ENCODE assay signal across 18 cellular contexts in the genomic region with DNA sequence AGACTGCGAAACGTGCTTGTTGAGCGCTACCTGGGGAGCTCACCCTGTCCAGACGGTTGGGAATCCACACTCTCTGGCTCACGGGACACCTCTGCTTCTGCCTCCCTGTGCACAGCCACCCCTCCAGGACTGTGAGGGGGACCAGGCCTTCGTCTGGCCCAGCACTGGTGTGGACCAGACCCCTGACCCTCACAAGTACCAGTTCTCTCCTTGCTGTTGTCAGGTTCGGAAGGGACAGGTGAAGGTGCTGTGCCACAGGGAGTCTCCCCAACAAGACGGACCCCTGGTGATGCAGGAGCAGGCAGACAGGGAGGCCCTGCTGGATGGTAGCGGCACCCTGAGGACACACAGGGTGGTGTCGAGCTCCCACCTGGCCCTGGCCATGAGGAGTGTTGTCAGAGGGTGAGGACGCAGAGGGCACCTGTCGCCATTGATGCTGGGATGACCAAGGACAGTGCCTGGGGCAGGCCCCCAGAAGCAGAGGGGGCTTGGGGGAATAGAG. TPM values are rescaled to one million over a fixed set of nuclear protein-coding genes. Genes with fewer than 3 reads are reported as not detected.
DNase-seq lines count a peak whose midpoint lies in the region; ATAC-seq, FAIRE-seq and TF ChIP-seq lines count a peak whose summit lies in the region.
"Had no signal": no experiment of that assay in that cellular context is flagged by ENCODE, and none has a peak within 500 bp of the region (broad histone marks: within the 10 kb centered on the region; RNA-seq: fewer than 3 reads in every experiment).

No MANE protein-coding gene starts in this region.

- TF ChIP-seq POLR2A in right lobe of liver (IDR thresholded peaks at IDR 0.05), result no peak

- no peaks in the 10 kb centered on the region for H3K27me3 ChIP-seq in right lobe of liver
- peaks cover 0 to 14% of the 10 kb centered on the region in 2 donors for H3K27me3 ChIP-seq in tibial artery
- H3K27me3 ChIP-seq: body of pancreas had no signal

- intact Hi-C loops in right lobe of liver (cut with DNase I), result no loop called here
- intact Hi-C loops in tibial artery (cut with DNase I; ENCODE audit: low total_unique reads), result no loop called here

- H3K9me3 ChIP-seq in right lobe of liver (no peaks in the 10 kb centered on the region), tibial artery (no peaks in the 10 kb centered on the region)
- H3K9me3 ChIP-seq: body of pancreas had no signal

- H3K4me3 ChIP-seq in right lobe of liver (no peak overlapping the region), tibial artery (no peak overlapping the region)
- H3K4me3 ChIP-seq: body of pancreas, smooth muscle cell had no signal

- H3K36me3 ChIP-seq in right lobe of liver, result no peaks in the 10 kb centered on the region
- H3K36me3 ChIP-seq in tibial artery, result no peaks in the 10 kb centered on the region

- H3K27ac ChIP-seq in right lobe of liver (no peak overlapping the region), tibial artery (no peak overlapping the region)
- H3K27ac ChIP-seq: body of pancreas, parathyroid adenoma had no signal

- ATAC-seq in right lobe of liver, result no peak
- no peak for ATAC-seq in HG03139 (IDR thresholded peaks at IDR 0.05; ENCODE audit: unreplicated experiment)
- ATAC-seq: body of pancreas, Panc1 had no signal

- H3K9me3 Mint-ChIP-seq in activated naive CD4-positive, alpha-beta T cell treated with anti-CD3 and anti-CD28 coated beads, Interleukin-2, amount 50 U/mL, for 24 hours, result no peaks in the 10 kb centered on the region

- peak overlapping the region; percentile 46 for H3K27ac Mint-ChIP-seq in activated naive CD4-positive, alpha-beta T cell treated with anti-CD3 and anti-CD28 coated beads, Interleukin-2, amount 50 U/mL, for 24 hours

- no peaks in the 10 kb centered on the region for H3K4me1 ChIP-seq in right lobe of liver
- H3K4me1 ChIP-seq in tibial artery, result peaks cover 0 to 4% (median 0%) of the 10 kb centered on the region in 4 donors
- H3K4me1 ChIP-seq: body of pancreas, parathyroid adenoma had no signal

- no peaks in the 10 kb centered on the region for H3K27me3 Mint-ChIP-seq in activated naive CD4-positive, alpha-beta T cell treated with anti-CD3 and anti-CD28 coated beads, Interleukin-2, amount 50 U/mL, for 24 hours

- TF ChIP-seq CTCF in right lobe of liver (IDR thresholded peaks at IDR 0.05) (no peak), tibial artery (IDR thresholded peaks at IDR 0.05) (no peak)

- WGBS in right lobe of liver (ENCODE audit: insufficient coverage, low coverage, low lambda C conversion rate, missing lambda C conversion rate), result 86% methylated on average over 6 of the region's 12 CpGs

- H3K4me3 Mint-ChIP-seq in activated naive CD4-positive, alpha-beta T cell treated with anti-CD3 and anti-CD28 coated beads, Interleukin-2, amount 50 U/mL, for 24 hours, result no peak overlapping the region

- no peaks in the 10 kb centered on the region for H3K36me3 Mint-ChIP-seq in activated naive CD4-positive, alpha-beta T cell treated with anti-CD3 and anti-CD28 coated beads, Interleukin-2, amount 50 U/mL, for 24 hours

- no peaks in the 10 kb centered on the region for H3K4me1 Mint-ChIP-seq in activated naive CD4-positive, alpha-beta T cell treated with anti-CD3 and anti-CD28 coated beads, Interleukin-2, amount 50 U/mL, for 24 hours

- DNase-seq in activated naive CD4-positive, alpha-beta T cell (lab: John Stamatoyannopoulos, UW), result no peak
- DNase-seq in HTR-8/SVneo (ENCODE audit: insufficient read length, low spot score) (no peak), right lobe of liver (peak in 2 of 3 donors; percentile 31 to 38), tibial artery (peak; percentile 15 to 63), cortex of kidney (lab: John Stamatoyannopoulos, UW) (no peak), middle frontal gyrus (ENCODE audit: extremely low spot score, low spot score) (no peak)
- DNase-seq: effector CD4-positive, alpha-beta T cell; Karpas-422; kidney glomerular epithelial cell; NCI-H1105 treated with DMSO at 0.1 percent for 48 hours; NCI-H69; stimulated activated naive CD4-positive, alpha-beta T cell had no signal

- FAIRE-seq in HTR-8/SVneo (lab: Jason Lieb, UNC), result peak; percentile 16

RNA-seq across cellular contexts. Expression of gene RASGEF1A, which starts 15.2 kb away (rescaled TPM):
- total RNA-seq in right lobe of liver, result under 1 TPM; 0.05 to 0.30 (median 0.12) TPM

Comparison
In these comparisons a context has a peak if more than half of its experiments do, and no peak if none do; other contexts are left out.
1. DNase-seq: peak in right lobe of liver (2 of 3) and tibial artery (2 of 2); none in activated naive CD4-positive, alpha-beta T cell (0 of 4), HTR-8/SVneo (single experiment), cortex of kidney (single experiment) and middle frontal gyrus (single experiment).